ENCODE assay signal across 1 cellular context in genomic region chr18:74316257-74317180, GRCh38.
TF ChIP-seq lines count a peak whose summit lies in the region.

No MANE protein-coding gene starts in this region.

TF ChIP-seq in HepG2, 621 proteins besides CTCF, POLR2A, EP300 and RAD21 (continued from another document and continues in another):
- TF ChIP-seq HMGXB4 (CRISPR knock-in tag; IDR thresholded peaks at IDR 0.05; ENCODE audit: borderline replicate concordance in 1 of 2, low read depth in 1 of 2), result no peak
- TF ChIP-seq PAX8 (CRISPR knock-in tag; IDR thresholded peaks at IDR 0.05; ENCODE audit: borderline replicate concordance), result no peak
- no peak for TF ChIP-seq ATF5 (CRISPR knock-in tag; IDR thresholded peaks at IDR 0.05; ENCODE audit: low read depth)
- no peak for TF ChIP-seq STAT6 (CRISPR knock-in tag; IDR thresholded peaks at IDR 0.05; ENCODE audit: borderline replicate concordance)
- TF ChIP-seq ZMAT5 (CRISPR knock-in tag; IDR thresholded peaks at IDR 0.05; ENCODE audit: borderline replicate concordance, low read depth), result no peak
- TF ChIP-seq GZF1 (CRISPR knock-in tag; IDR thresholded peaks at IDR 0.05), result no peak
- TF ChIP-seq ZFP36L2 (CRISPR knock-in tag; IDR thresholded peaks at IDR 0.05), result no peak
- TF ChIP-seq SAP130 (CRISPR knock-in tag; IDR thresholded peaks at IDR 0.05; ENCODE audit: low read depth), result peak; percentile 73
- TF ChIP-seq KLF6 (CRISPR knock-in tag; IDR thresholded peaks at IDR 0.05), result no peak
- no peak for TF ChIP-seq ADNP (CRISPR knock-in tag; IDR thresholded peaks at IDR 0.05)
- TF ChIP-seq, protein P1, sequence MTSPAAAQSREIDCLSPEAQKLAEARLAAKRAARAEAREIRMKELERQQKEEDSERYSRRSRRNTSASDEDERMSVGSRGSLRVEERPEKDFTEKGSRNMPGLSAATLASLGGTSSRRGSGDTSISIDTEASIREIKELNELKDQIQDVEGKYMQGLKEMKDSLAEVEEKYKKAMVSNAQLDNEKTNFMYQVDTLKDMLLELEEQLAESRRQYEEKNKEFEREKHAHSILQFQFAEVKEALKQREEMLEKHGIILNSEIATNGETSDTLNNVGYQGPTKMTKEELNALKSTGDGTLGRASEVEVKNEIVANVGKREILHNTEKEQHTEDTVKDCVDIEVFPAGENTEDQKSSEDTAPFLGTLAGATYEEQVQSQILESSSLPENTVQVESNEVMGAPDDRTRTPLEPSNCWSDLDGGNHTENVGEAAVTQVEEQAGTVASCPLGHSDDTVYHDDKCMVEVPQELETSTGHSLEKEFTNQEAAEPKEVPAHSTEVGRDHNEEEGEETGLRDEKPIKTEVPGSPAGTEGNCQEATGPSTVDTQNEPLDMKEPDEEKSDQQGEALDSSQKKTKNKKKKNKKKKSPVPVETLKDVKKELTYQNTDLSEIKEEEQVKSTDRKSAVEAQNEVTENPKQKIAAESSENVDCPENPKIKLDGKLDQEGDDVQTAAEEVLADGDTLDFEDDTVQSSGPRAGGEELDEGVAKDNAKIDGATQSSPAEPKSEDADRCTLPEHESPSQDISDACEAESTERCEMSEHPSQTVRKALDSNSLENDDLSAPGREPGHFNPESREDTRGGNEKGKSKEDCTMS (CRISPR knock-in tag; conservative IDR thresholded peaks at IDR 0.05), result no peak
- TF ChIP-seq ZNF672 (CRISPR knock-in tag; IDR thresholded peaks at IDR 0.05), result no peak
- no peak for TF ChIP-seq GFI1 (CRISPR knock-in tag; IDR thresholded peaks at IDR 0.05; ENCODE audit: borderline replicate concordance)
- no peak for TF ChIP-seq UBTF (CRISPR knock-in tag; IDR thresholded peaks at IDR 0.05)
- TF ChIP-seq HOXA7 (CRISPR knock-in tag; IDR thresholded peaks at IDR 0.05), result no peak
- TF ChIP-seq RCOR2 (CRISPR knock-in tag; IDR thresholded peaks at IDR 0.05), result peak; percentile 48; the same call in 1 of the 2 replicates
- no peak for TF ChIP-seq ZNF292 (CRISPR knock-in tag; IDR thresholded peaks at IDR 0.05; ENCODE audit: borderline replicate concordance, low read depth)
- no peak for TF ChIP-seq ZXDC (CRISPR knock-in tag; IDR thresholded peaks at IDR 0.05)
- no peak for TF ChIP-seq CENPX (CRISPR knock-in tag; IDR thresholded peaks at IDR 0.05)
- TF ChIP-seq, protein P2, sequence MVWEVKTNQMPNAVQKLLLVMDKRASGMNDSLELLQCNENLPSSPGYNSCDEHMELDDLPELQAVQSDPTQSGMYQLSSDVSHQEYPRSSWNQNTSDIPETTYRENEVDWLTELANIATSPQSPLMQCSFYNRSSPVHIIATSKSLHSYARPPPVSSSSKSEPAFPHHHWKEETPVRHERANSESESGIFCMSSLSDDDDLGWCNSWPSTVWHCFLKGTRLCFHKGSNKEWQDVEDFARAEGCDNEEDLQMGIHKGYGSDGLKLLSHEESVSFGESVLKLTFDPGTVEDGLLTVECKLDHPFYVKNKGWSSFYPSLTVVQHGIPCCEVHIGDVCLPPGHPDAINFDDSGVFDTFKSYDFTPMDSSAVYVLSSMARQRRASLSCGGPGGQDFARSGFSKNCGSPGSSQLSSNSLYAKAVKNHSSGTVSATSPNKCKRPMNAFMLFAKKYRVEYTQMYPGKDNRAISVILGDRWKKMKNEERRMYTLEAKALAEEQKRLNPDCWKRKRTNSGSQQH (CRISPR knock-in tag; IDR thresholded peaks at IDR 0.05; ENCODE audit: low read depth), result no peak
- TF ChIP-seq SCMH1 (CRISPR knock-in tag; IDR thresholded peaks at IDR 0.05; ENCODE audit: borderline replicate concordance), result no peak
- no peak for TF ChIP-seq ZNF496 (CRISPR knock-in tag; IDR thresholded peaks at IDR 0.05; ENCODE audit: insufficient replicate concordance)
- no peak for TF ChIP-seq PHF8 (CRISPR knock-in tag; IDR thresholded peaks at IDR 0.05)
- TF ChIP-seq HMG20B (CRISPR knock-in tag; conservative IDR thresholded peaks at IDR 0.05), result 0 out of 2 replicates have a peak, but pooled peaks have one; percentile 36
- TF ChIP-seq KDM3A (CRISPR knock-in tag; IDR thresholded peaks at IDR 0.05; ENCODE audit: low read depth), result no peak
- peak; percentile 93 for TF ChIP-seq LCORL (IDR thresholded peaks at IDR 0.05)
- peak; percentile 97 for TF ChIP-seq LCORL (CRISPR knock-in tag; IDR thresholded peaks at IDR 0.05)
- no peak for TF ChIP-seq TP53 (CRISPR knock-in tag; conservative IDR thresholded peaks at IDR 0.05)
- peak; percentile 22; the same call in 1 of the 2 replicates for TF ChIP-seq BHLHE40 (IDR thresholded peaks at IDR 0.05; ENCODE audit: low read length)
- TF ChIP-seq ZNF124 (CRISPR knock-in tag; IDR thresholded peaks at IDR 0.05), result no peak
- 0 out of 2 replicates have a peak, but pooled peaks have one; percentile 28 for TF ChIP-seq ZNF670 (CRISPR knock-in tag; IDR thresholded peaks at IDR 0.05; ENCODE audit: borderline replicate concordance)
- peak; percentile 72 for TF ChIP-seq PAXIP1 (CRISPR knock-in tag; conservative IDR thresholded peaks at IDR 0.05)
- no peak for TF ChIP-seq ZNF234 (CRISPR knock-in tag; conservative IDR thresholded peaks at IDR 0.05)
- TF ChIP-seq ZNF768 (CRISPR knock-in tag; IDR thresholded peaks at IDR 0.05), result no peak
- TF ChIP-seq ISX (CRISPR knock-in tag; conservative IDR thresholded peaks at IDR 0.05), result no peak
- TF ChIP-seq ZNF317 (CRISPR knock-in tag; IDR thresholded peaks at IDR 0.05), result no peak
- no peak for TF ChIP-seq JUNB (CRISPR knock-in tag; IDR thresholded peaks at IDR 0.05; ENCODE audit: borderline replicate concordance)
- no peak for TF ChIP-seq PRPF4 (IDR thresholded peaks at IDR 0.05; ENCODE audit: low read depth, low read length, poor library complexity, severe bottlenecking)
- no peak for TF ChIP-seq SMYD3 (CRISPR knock-in tag; IDR thresholded peaks at IDR 0.05)
- no peak for TF ChIP-seq ZNF788 (CRISPR knock-in tag; IDR thresholded peaks at IDR 0.05; ENCODE audit: borderline replicate concordance)
- TF ChIP-seq ZFP91 (CRISPR knock-in tag; IDR thresholded peaks at IDR 0.05; ENCODE audit: borderline replicate concordance), result 0 out of 2 replicates have a peak, but pooled peaks have one; percentile 16
- TF ChIP-seq FLYWCH1 (CRISPR knock-in tag; IDR thresholded peaks at IDR 0.05), result no peak
